In the genomic region with DNA sequence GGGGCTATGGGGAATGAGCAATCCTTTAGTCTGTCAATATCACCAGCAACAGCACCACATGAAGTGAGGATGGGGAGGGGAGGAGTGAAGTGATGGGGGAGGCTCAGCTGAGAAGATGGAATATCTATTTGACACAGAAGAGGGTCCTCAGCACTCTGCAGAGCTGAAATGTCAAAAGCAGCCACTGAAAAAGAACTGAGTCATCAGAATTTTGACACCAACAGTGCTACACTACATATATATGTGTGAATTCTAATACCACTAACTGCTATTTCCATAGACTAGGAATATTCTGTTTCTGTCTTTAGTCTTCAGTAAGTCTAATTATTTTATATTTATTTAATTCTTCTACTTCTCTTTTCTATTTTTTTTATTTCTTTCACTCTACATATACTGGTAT, we compare ENCODE assay signal across 20 cellular contexts.
DNase-seq lines count a peak whose midpoint lies in the region; ATAC-seq, FAIRE-seq and TF ChIP-seq lines count a peak whose summit lies in the region.
"Had no signal": no experiment of that assay in that cellular context is flagged by ENCODE, and none has a peak within 500 bp of the region (broad histone marks: within the 10 kb centered on the region; RNA-seq: fewer than 3 reads in every experiment).

No MANE protein-coding gene starts in this region.

- POLR2A ChIA-PET in A549 (lab: Yijun Ruan, JAX) (no interaction called here), IMR-90 (lab: Charles Lee; ENCODE audit: unreplicated experiment) (no interaction called here), K562 (lab: Yijun Ruan, JAX) (no interaction called here)
- POLR2A ChIA-PET in activated CD8-positive, alpha-beta T cell treated with anti-CD3 and anti-CD28 coated beads, Interleukin-2, amount 10 ng/mL, durations not matched to agents 7 days and 5 days (lab: Charles Lee): no interaction called here

- no peak for TF ChIP-seq EP300 in A549 (IDR thresholded peaks at IDR 0.05)
- no peak for TF ChIP-seq EP300 in K562 (IDR thresholded peaks at IDR 0.05; ENCODE audit: low read length)

- H3K9me3 ChIP-seq in A549 (no peaks in the 10 kb centered on the region), IMR-90 (ENCODE audit: control insufficient read depth, insufficient read depth, low read length) (no peaks in the 10 kb centered on the region; the same call in 1 of the 2 replicates), K562 (replicated peaks; ENCODE audit: control insufficient read depth, insufficient read depth, low read depth, low read length) (no peaks in the 10 kb centered on the region; the same call in 1 of the 2 replicates)
- H3K9me3 ChIP-seq: BLaER1 treated with 17β-estradiol and CSF1 and Interleukin-3, amounts not matched to agents 10 nM and 100 nM; Caco-2 had no signal

- no peaks in the 10 kb centered on the region for H3K27me3 Mint-ChIP-seq in activated CD8-positive, alpha-beta T cell treated with anti-CD3 and anti-CD28 coated beads, Interleukin-2, amount 10 ng/mL, durations not matched to agents 7 days and 5 days (ENCODE audit: low read depth)
- H3K27me3 Mint-ChIP-seq: B cell; CD4-positive, alpha-beta T cell had no signal

- H3K4me3 ChIP-seq in A549 (no peak overlapping the region), IMR-90 (ENCODE audit: insufficient read depth, low read depth, low read length) (no peak overlapping the region), K562 (no peak overlapping the region), dorsolateral prefrontal cortex (no peak overlapping the region)
- H3K4me3 ChIP-seq: BLaER1 treated with 17β-estradiol and CSF1 and Interleukin-3, amounts not matched to agents 10 nM and 100 nM had no signal

- H2BK5ac ChIP-seq in IMR-90 (ENCODE audit: low read depth, low read length, poor library complexity, severe bottlenecking): no peak overlapping the region

- H4K20me1 ChIP-seq in IMR-90 (ENCODE audit: insufficient read depth, low read length) (no peaks in the 10 kb centered on the region), K562 (replicated peaks; ENCODE audit: control insufficient read depth, insufficient read depth, low read length) (no peaks in the 10 kb centered on the region)
- H4K20me1 ChIP-seq: BLaER1 treated with 17β-estradiol and CSF1 and Interleukin-3, amounts not matched to agents 10 nM and 100 nM had no signal

- CTCF ChIA-PET in A549 (lab: Yijun Ruan, JAX): no interaction called here
- CTCF ChIA-PET in IMR-90 (lab: Yijun Ruan, JAX): interaction anchor here (0.6 kb wide), 1 partner anchor 196 kb away, joined by 3 read pairs; no protein-coding TSS in a partner anchor
- CTCF ChIA-PET in K562 (lab: Yijun Ruan, JAX; ENCODE audit: low intra/inter-chr PET ratio): no interaction called here
- CTCF ChIA-PET in activated CD8-positive, alpha-beta T cell treated with anti-CD3 and anti-CD28 coated beads, Interleukin-2, amount 10 ng/mL, durations not matched to agents 7 days and 5 days (lab: Charles Lee): interaction anchor here (0.6 kb wide), 1 partner anchor 645 kb away, joined by 3 read pairs; no protein-coding TSS in a partner anchor

- no peak overlapping the region for H3K23ac ChIP-seq in IMR-90 (ENCODE audit: low read depth, low read length)

- no peak overlapping the region for H3K56ac ChIP-seq in IMR-90 (ENCODE audit: extremely low read depth, insufficient read depth, low read length)

- H2BK120ac ChIP-seq in IMR-90 (ENCODE audit: low read depth, low read length): no peak overlapping the region

- no peak overlapping the region for H3K14ac ChIP-seq in IMR-90 (replicated peaks; ENCODE audit: low read depth, low read length)

- TF ChIP-seq RAD21 in A549 (conservative IDR thresholded peaks at IDR 0.05 in 1 of 2, IDR thresholded peaks at IDR 0.05 in 1 of 2) (no peak), IMR-90 (IDR thresholded peaks at IDR 0.05; ENCODE audit: low read length) (no peak), K562 (CRISPR knock-in tag; conservative IDR thresholded peaks at IDR 0.05 in 1 of 2, IDR thresholded peaks at IDR 0.05 in 1 of 2) (no peak)

- ATAC-seq in A549 (no peak), IMR-90 (ENCODE audit: low read depth) (no peak), K562 (no peak)
- no peak for ATAC-seq in activated CD8-positive, alpha-beta T cell treated with anti-CD3 and anti-CD28 coated beads, Interleukin-2, amount 10 ng/mL, durations not matched to agents 7 days and 5 days
- ATAC-seq: CD8-positive, alpha-beta T cell had no signal

- FAIRE-seq in A549 (lab: Jason Lieb, UNC): no peak
- no peak for FAIRE-seq in K562 (lab: Jason Lieb, UNC)
- FAIRE-seq: GM12891, GM19239 had no signal

- no peak overlapping the region for H3K27ac Mint-ChIP-seq in activated CD8-positive, alpha-beta T cell treated with anti-CD3 and anti-CD28 coated beads, Interleukin-2, amount 10 ng/mL, durations not matched to agents 7 days and 5 days
- H3K27ac Mint-ChIP-seq: B cell; CD4-positive, alpha-beta T cell; CD8-positive, alpha-beta T cell had no signal

- H4K91ac ChIP-seq in IMR-90 (ENCODE audit: insufficient read depth, low read depth, low read length): no peak overlapping the region

- dilution Hi-C loops in IMR-90 (cut with HindIII; ENCODE audit: low sequenced_read_pairs, unreplicated experiment): no loop called here

- no peaks in the 10 kb centered on the region for H3K36me3 ChIP-seq in IMR-90 (ENCODE audit: control insufficient read depth, insufficient read depth, low read length)
- H3K36me3 ChIP-seq in K562 (ENCODE audit: control insufficient read depth, insufficient read depth, low read length): no peaks in the 10 kb centered on the region
- H3K36me3 ChIP-seq: BLaER1 treated with 17β-estradiol and CSF1 and Interleukin-3, amounts not matched to agents 10 nM and 100 nM had no signal

- no peaks in the 10 kb centered on the region for H3K79me2 ChIP-seq in K562 (ENCODE audit: control insufficient read depth, insufficient read depth, low read length)

- H2BK20ac ChIP-seq in IMR-90 (ENCODE audit: low read depth, low read length): no peak overlapping the region

- no peaks in the 10 kb centered on the region for H3K4me1 Mint-ChIP-seq in activated CD8-positive, alpha-beta T cell treated with anti-CD3 and anti-CD28 coated beads, Interleukin-2, amount 10 ng/mL, durations not matched to agents 7 days and 5 days (ENCODE audit: low read depth)
- H3K4me1 Mint-ChIP-seq: B cell had no signal

- H3K4me2 ChIP-seq in A549 (no peak overlapping the region), IMR-90 (ENCODE audit: low read depth, low read length) (no peak overlapping the region), K562 (ENCODE audit: insufficient read depth, low read length) (no peak overlapping the region)
- H3K4me2 ChIP-seq: BLaER1 treated with 17β-estradiol and CSF1 and Interleukin-3, amounts not matched to agents 10 nM and 100 nM had no signal

- H3K9ac ChIP-seq in IMR-90 (ENCODE audit: low read depth, low read length): no peak overlapping the region
- H3K9ac ChIP-seq in K562 (ENCODE audit: insufficient read depth in 1 of 2, low read depth in 2 of 2, low read length in 2 of 2): no peak overlapping the region
- H3K9ac ChIP-seq: BLaER1 treated with 17β-estradiol and CSF1 and Interleukin-3, amounts not matched to agents 10 nM and 100 nM had no signal

- H2AK9ac ChIP-seq in IMR-90 (replicated peaks; ENCODE audit: low read depth, low read length, poor library complexity): no peak overlapping the region

- H2AFZ ChIP-seq in IMR-90 (replicated peaks; ENCODE audit: low read length, poor library complexity) (no peak overlapping the region), K562 (ENCODE audit: low read depth, low read length) (no peak overlapping the region)

- TF ChIP-seq CTCF in A549 (IDR thresholded peaks at IDR 0.05): no peak
- TF ChIP-seq CTCF in IMR-90 (conservative IDR thresholded peaks at IDR 0.05; ENCODE audit: low read depth, low read length): no peak
- TF ChIP-seq CTCF in K562 (IDR thresholded peaks at IDR 0.05 in 2 of 3, conservative IDR thresholded peaks at IDR 0.05 in 1 of 3; ENCODE audit: insufficient read depth in 2 of 3, low read depth in 1 of 3, low read length in 3 of 3): no peak
- TF ChIP-seq CTCF in dorsolateral prefrontal cortex (IDR thresholded peaks at IDR 0.05 in 54 of 56, conservative IDR thresholded peaks at IDR 0.05 in 2 of 56; ENCODE audit: low read depth in 1 of 56, partially characterized antibody in 56 of 56): no peak

- peaks cover 13% of the 10 kb centered on the region for H3K9me3 Mint-ChIP-seq in activated CD8-positive, alpha-beta T cell treated with anti-CD3 and anti-CD28 coated beads, Interleukin-2, amount 10 ng/mL, durations not matched to agents 7 days and 5 days (ENCODE audit: insufficient read depth)

- no peak overlapping the region for H3K4me3 Mint-ChIP-seq in activated CD8-positive, alpha-beta T cell treated with anti-CD3 and anti-CD28 coated beads, Interleukin-2, amount 10 ng/mL, durations not matched to agents 7 days and 5 days
- H3K4me3 Mint-ChIP-seq: B cell; CD4-positive, alpha-beta T cell; CD8-positive, alpha-beta T cell had no signal

- BruUV-seq in IMR-90 (replicated peaks; lab: Mats Ljungman, UMichigan): no TSS peak
- no TSS peak for BruUV-seq in K562 (replicated peaks; lab: Mats Ljungman, UMichigan)

- no peaks in the 10 kb centered on the region for H3K36me3 Mint-ChIP-seq in activated CD8-positive, alpha-beta T cell treated with anti-CD3 and anti-CD28 coated beads, Interleukin-2, amount 10 ng/mL, durations not matched to agents 7 days and 5 days (ENCODE audit: low read depth)
- H3K36me3 Mint-ChIP-seq: CD8-positive, alpha-beta T cell had no signal

- H3K27me3 ChIP-seq in IMR-90 (ENCODE audit: control insufficient read depth, insufficient read depth, low read length): no peaks in the 10 kb centered on the region
- no peaks in the 10 kb centered on the region for H3K27me3 ChIP-seq in K562 (ENCODE audit: control insufficient read depth in 2 of 2, insufficient read depth in 2 of 2, low read length in 2 of 2)
- H3K27me3 ChIP-seq in dorsolateral prefrontal cortex: peaks cover 0 to 5% (median 0%) of the 10 kb centered on the region in 45 donors
- H3K27me3 ChIP-seq: BLaER1 treated with 17β-estradiol and CSF1 and Interleukin-3, amounts not matched to agents 10 nM and 100 nM had no signal

- intact Hi-C loops in IMR-90 (cut with micrococcal nuclease): no loop called here
- intact Hi-C loops in K562 (cut with micrococcal nuclease): no loop called here
- intact Hi-C loops in dorsolateral prefrontal cortex (cut with DNase I): no loop called here

- no peak overlapping the region for H2BK15ac ChIP-seq in IMR-90 (ENCODE audit: low read depth, low read length)

- H3K4ac ChIP-seq in IMR-90 (ENCODE audit: low read depth, low read length): no peak overlapping the region

- H3K4me1 ChIP-seq in A549: no peaks in the 10 kb centered on the region
- H3K4me1 ChIP-seq in IMR-90 (ENCODE audit: control insufficient read depth, insufficient read depth, low read length): no peaks in the 10 kb centered on the region
- no peaks in the 10 kb centered on the region for H3K4me1 ChIP-seq in K562 (replicated peaks in 1 of 2; ENCODE audit: control insufficient read depth in 2 of 2, insufficient read depth in 2 of 2, low read length in 2 of 2)
- H3K4me1 ChIP-seq: BLaER1 treated with 17β-estradiol and CSF1 and Interleukin-3, amounts not matched to agents 10 nM and 100 nM; Caco-2 had no signal

- no peaks in the 10 kb centered on the region for H3K79me1 ChIP-seq in IMR-90 (ENCODE audit: low read depth in 1 of 2, low read length in 2 of 2)

- H3K27ac ChIP-seq in A549 (no peak overlapping the region), IMR-90 (ENCODE audit: insufficient read depth, low read length) (no peak overlapping the region), K562 (ENCODE audit: extremely low read depth, low read depth, low read length) (no peak overlapping the region), dorsolateral prefrontal cortex (no peak overlapping the region)
- H3K27ac ChIP-seq: BLaER1 treated with 17β-estradiol and CSF1 and Interleukin-3, amounts not matched to agents 10 nM and 100 nM; C4-2B had no signal

- in situ Hi-C loops in IMR-90 (cut with MboI; ENCODE audit: low sequenced_read_pairs): no loop called here
- in situ Hi-C loops in K562 (cut with MboI): no loop called here

- H3K9me1 ChIP-seq in IMR-90 (ENCODE audit: insufficient read depth, low read length) (no peaks in the 10 kb centered on the region), K562 (ENCODE audit: control insufficient read depth, insufficient read depth, low read length) (no peaks in the 10 kb centered on the region)

- TF ChIP-seq POLR2A in A549 (IDR thresholded peaks at IDR 0.05; ENCODE audit: low read length) (no peak), IMR-90 (IDR thresholded peaks at IDR 0.05; ENCODE audit: low read depth, low read length) (no peak), K562 (conservative IDR thresholded peaks at IDR 0.05) (no peak)

- H4K5ac ChIP-seq in IMR-90 (ENCODE audit: low read depth, low read length): no peak overlapping the region

- H4K8ac ChIP-seq in IMR-90 (ENCODE audit: low read depth in 2 of 2, low read length in 2 of 2): no peak overlapping the region

- no peak overlapping the region for H2AK5ac ChIP-seq in IMR-90 (ENCODE audit: low read depth, low read length)

- H3K18ac ChIP-seq in IMR-90 (ENCODE audit: low read depth, low read length): no peak overlapping the region

- DNase-seq in A549 (ENCODE audit: low read depth in 1 of 2, low spot score in 1 of 2) (no peak), IMR-90 (no peak), K562 (ENCODE audit: extremely low read depth in 1 of 4, low spot score in 3 of 4) (no peak), retina (peak; percentile 26), dorsolateral prefrontal cortex (no peak), activated gamma-delta T cell (lab: John Stamatoyannopoulos, UW) (no peak)
- no peak for DNase-seq in activated CD8-positive, alpha-beta T cell treated with anti-CD3 and anti-CD28 coated beads, Interleukin-2, amount 10 ng/mL, durations not matched to agents 7 days and 5 days
- DNase-seq: 8988T; AML-193; Caco-2; Calu3; CD4-positive, alpha-beta T cell; CD8-positive, alpha-beta T cell; DMS79 treated with DMSO at 0.1 percent for 48 hours; GF-D8 had no signal

Comparison
In these comparisons a context has a peak if more than half of its experiments do, and no peak if none do; other contexts are left out.
1. CTCF ChIA-PET loops: an anchor here in IMR-90 (0.6 kb wide) and activated CD8-positive, alpha-beta T cell treated with anti-CD3 and anti-CD28 coated beads, Interleukin-2, amount 10 ng/mL, durations not matched to agents 7 days and 5 days (0.6 kb wide); none called in A549 and K562.